23 cellular contexts compared by ENCODE assay signal in the genomic region with DNA sequence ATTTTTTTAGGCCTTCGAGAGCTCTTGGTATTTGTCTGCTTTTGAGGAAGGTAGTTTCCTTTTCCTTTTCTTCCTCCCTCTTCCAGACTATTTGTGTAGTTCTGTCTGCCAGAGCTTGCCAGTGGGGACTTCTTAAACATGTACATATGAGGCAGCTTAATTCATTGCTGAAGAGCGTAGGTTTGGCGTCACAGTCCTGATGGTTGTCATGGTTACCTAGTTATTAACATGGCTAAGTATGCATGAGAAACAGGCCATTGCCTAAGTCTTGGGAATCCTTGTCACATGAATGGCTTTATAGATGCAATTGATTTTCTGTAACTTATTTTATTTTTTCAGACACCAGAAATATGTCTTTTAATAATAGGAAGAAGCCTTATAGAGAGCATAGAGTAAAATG. TPM values are rescaled to one million over a fixed set of nuclear protein-coding genes. Genes with fewer than 3 reads are reported as not detected.
DNase-seq lines count a peak whose midpoint lies in the region; ATAC-seq, FAIRE-seq and TF ChIP-seq lines count a peak whose summit lies in the region.
"Had no signal": no experiment of that assay in that cellular context is flagged by ENCODE, and none has a peak within 500 bp of the region (broad histone marks: within the 10 kb centered on the region; RNA-seq: fewer than 3 reads in every experiment).

No MANE protein-coding gene starts in this region.

- FAIRE-seq in K562 (lab: Jason Lieb, UNC): no peak
- FAIRE-seq: colon, G401.6 had no signal

- no peaks in the 10 kb centered on the region for H3K36me3 ChIP-seq in K562 (ENCODE audit: control insufficient read depth, insufficient read depth, low read length)
- no peaks in the 10 kb centered on the region for H3K36me3 ChIP-seq in aorta (ENCODE audit: control insufficient read depth in 1 of 2, insufficient read depth in 2 of 2, low read length in 1 of 2)
- H3K36me3 ChIP-seq: BE2C, thyroid gland had no signal

- H3K27me3 ChIP-seq in K562 (ENCODE audit: control insufficient read depth in 2 of 2, insufficient read depth in 2 of 2, low read length in 2 of 2): no peaks in the 10 kb centered on the region
- no peaks in the 10 kb centered on the region for H3K27me3 ChIP-seq in aorta (ENCODE audit: control insufficient read depth in 1 of 2, insufficient read depth in 2 of 2, low read length in 1 of 2)
- H3K27me3 ChIP-seq: BE2C, thyroid gland had no signal

- TF ChIP-seq EP300 in K562 (IDR thresholded peaks at IDR 0.05; ENCODE audit: low read length): no peak

- H3K9ac ChIP-seq in K562 (ENCODE audit: insufficient read depth in 1 of 2, low read depth in 2 of 2, low read length in 2 of 2): no peak overlapping the region

- in situ Hi-C loops in K562 (cut with MboI): no loop called here

- H3K9me3 ChIP-seq in K562 (replicated peaks; ENCODE audit: control insufficient read depth, insufficient read depth, low read depth, low read length) (no peaks in the 10 kb centered on the region), aorta (ENCODE audit: control insufficient read depth, low read length) (no peaks in the 10 kb centered on the region)
- H3K9me3 ChIP-seq: BE2C, thyroid gland had no signal

- ATAC-seq in K562 (no peak), HG03354 (IDR thresholded peaks at IDR 0.05; ENCODE audit: poor library complexity, severe bottlenecking, unreplicated experiment) (no peak), aorta (ENCODE audit: low FRiP score) (no peak)
- ATAC-seq: left ventricle myocardium superior, WTC11 had no signal

- no peaks in the 10 kb centered on the region for H3K79me2 ChIP-seq in K562 (ENCODE audit: control insufficient read depth, insufficient read depth, low read length)

- peak; percentile 42 to 71 for DNase-seq in NCI-H524 (lab: John Stamatoyannopoulos, UW)
- no peak for DNase-seq in NCI-H524 treated with DMSO at 0.1 percent for 48 hours (lab: John Stamatoyannopoulos, UW)
- DNase-seq in K562 (ENCODE audit: extremely low read depth in 1 of 4, low spot score in 3 of 4): no peak
- peak; percentile 4 for DNase-seq in left kidney (ENCODE audit: low read depth, low spot score)
- DNase-seq in OCI-M2 (lab: John Stamatoyannopoulos, UW; ENCODE audit: unreplicated experiment): no peak
- DNase-seq in NCI-H510A (lab: John Stamatoyannopoulos, UW): no peak
- no peak for DNase-seq in aorta
- DNase-seq: activated CD4-positive, alpha-beta T cell treated with anti-CD3 and anti-CD28 coated beads, Interleukin-2, amount 50 U/mL, for 48 hours; activated effector memory CD4-positive, alpha-beta T cell treated with Interleukin-2 at 50 U/mL for 16 hours; BE2C; COR-L47; H7; left ventricle myocardium superior; NCI-H510A treated with DMSO at 0.1 percent for 48 hours; nephron progenitor cell; stimulated activated CD4-positive, alpha-beta T cell treated with anti-CD3 and anti-CD28 coated beads, Interleukin-4, amount 100 ng/mL, for 1 hour; stimulated activated naive CD4-positive, alpha-beta T cell treated with Interleukin-2 at 50 U/mL for 16 hours; T-helper 9 cell had no signal

- POLR2A ChIA-PET in K562 (lab: Yijun Ruan, JAX): no interaction called here

- no peaks in the 10 kb centered on the region for H3K4me1 ChIP-seq in K562 (replicated peaks in 1 of 2; ENCODE audit: control insufficient read depth in 2 of 2, insufficient read depth in 2 of 2, low read length in 2 of 2)
- H3K4me1 ChIP-seq in aorta (ENCODE audit: control insufficient read depth in 1 of 2, insufficient read depth in 2 of 2, low read length in 2 of 2): no peaks in the 10 kb centered on the region
- H3K4me1 ChIP-seq: BE2C, thyroid gland had no signal

- BruUV-seq in K562 (replicated peaks; lab: Mats Ljungman, UMichigan): no TSS peak

- intact Hi-C loops in K562 (cut with micrococcal nuclease) (no loop called here), aorta (cut with DNase I) (no loop called here)

- H4K20me1 ChIP-seq in K562 (replicated peaks; ENCODE audit: control insufficient read depth, insufficient read depth, low read length): no peaks in the 10 kb centered on the region

- no peak for TF ChIP-seq POLR2A in K562 (conservative IDR thresholded peaks at IDR 0.05)

- no peak overlapping the region for H2AFZ ChIP-seq in K562 (ENCODE audit: low read depth, low read length)

- H3K27ac ChIP-seq in K562 (ENCODE audit: extremely low read depth, low read depth, low read length) (no peak overlapping the region), aorta (ENCODE audit: low read depth in 1 of 2, low read length in 2 of 2) (no peak overlapping the region)

- H3K4me3 ChIP-seq in K562 (no peak overlapping the region), aorta (ENCODE audit: low read length in 2 of 2) (no peak overlapping the region)
- H3K4me3 ChIP-seq: thyroid gland had no signal

- TF ChIP-seq CTCF in K562 (IDR thresholded peaks at IDR 0.05 in 2 of 3, conservative IDR thresholded peaks at IDR 0.05 in 1 of 3; ENCODE audit: insufficient read depth in 2 of 3, low read depth in 1 of 3, low read length in 3 of 3): no peak

- H3K9me1 ChIP-seq in K562 (ENCODE audit: control insufficient read depth, insufficient read depth, low read length): no peaks in the 10 kb centered on the region

- WGBS in K562 (ENCODE audit: insufficient coverage, low coverage, missing lambda C conversion rate): 6% methylated on average over 3 of the region's 3 CpGs
- 39 to 55% methylated on average over 3 of the region's 3 CpGs for WGBS in aorta, 2 donors

- H3K4me2 ChIP-seq in K562 (ENCODE audit: insufficient read depth, low read length): no peak overlapping the region

- CTCF ChIA-PET in K562 (lab: Yijun Ruan, JAX; ENCODE audit: low intra/inter-chr PET ratio): no interaction called here

- no peak for TF ChIP-seq RAD21 in K562 (CRISPR knock-in tag; conservative IDR thresholded peaks at IDR 0.05 in 1 of 2, IDR thresholded peaks at IDR 0.05 in 1 of 2)

TF ChIP-seq in K562, 482 proteins besides CTCF, POLR2A, EP300 and RAD21:
- TF ChIP-seq RFX1 (IDR thresholded peaks at IDR 0.05): peak; percentile 74
- TF ChIP-seq, protein P1, sequence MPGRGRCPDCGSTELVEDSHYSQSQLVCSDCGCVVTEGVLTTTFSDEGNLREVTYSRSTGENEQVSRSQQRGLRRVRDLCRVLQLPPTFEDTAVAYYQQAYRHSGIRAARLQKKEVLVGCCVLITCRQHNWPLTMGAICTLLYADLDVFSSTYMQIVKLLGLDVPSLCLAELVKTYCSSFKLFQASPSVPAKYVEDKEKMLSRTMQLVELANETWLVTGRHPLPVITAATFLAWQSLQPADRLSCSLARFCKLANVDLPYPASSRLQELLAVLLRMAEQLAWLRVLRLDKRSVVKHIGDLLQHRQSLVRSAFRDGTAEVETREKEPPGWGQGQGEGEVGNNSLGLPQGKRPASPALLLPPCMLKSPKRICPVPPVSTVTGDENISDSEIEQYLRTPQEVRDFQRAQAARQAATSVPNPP (IDR thresholded peaks at IDR 0.05; ENCODE audit: borderline replicate concordance, insufficient read depth, insufficient read length): no peak
- TF ChIP-seq ZNF184 (CRISPR knock-in tag; IDR thresholded peaks at IDR 0.05): no peak

RNA-seq across cellular contexts. Expression of a gene that starts 48.5 kb away (rescaled TPM):
- total RNA-seq in K562 (2011; cell fraction: chromatin; rRNA removed; ENCODE audit: low replicate concordance): not detected in 2 replicates
- not detected in 2 replicates for total RNA-seq in K562 (2011; cell fraction: nucleolus; rRNA removed)
- not detected in 2 replicates for total RNA-seq in K562 (2011; cell fraction: nucleoplasm; rRNA removed)
- total RNA-seq in K562 (2014; rRNA removed): 0.12 TPM in 1 of 2 replicates, not detected in the other
- total RNA-seq in K562 (2014; rRNA removed; fragmentation: Illumina TruSeq; extraction: Trizol): not detected in 2 replicates
- total RNA-seq in K562 (2015; rRNA removed; fragmentation: Illumina TruSeq; extraction: Trizol): 0.08 TPM in 1 of 2 replicates, not detected in the other
- 0.09 and 0.16 TPM in 2 replicates for total RNA-seq in K562 (2021)
- polyA plus RNA-seq in K562 (2011; rRNA removed): not detected in 2 replicates
- not detected in 2 replicates for polyA plus RNA-seq in K562 (2011; cell fraction: cytosol; rRNA removed)
- not detected in 2 replicates for polyA plus RNA-seq in K562 (2011; cell fraction: nucleus; rRNA removed)
- polyA plus RNA-seq in K562 (2012): 0.07 and 0.96 TPM in 2 replicates
- polyA plus RNA-seq in K562 (2014; fragmentation: Illumina TruSeq; extraction: Trizol): 0.07 TPM in 1 of 2 replicates, not detected in the other
- under 1 TPM in 1 of 2 experiments, not detected in 1; 0.03 TPM for polyA plus RNA-seq in K562 (2014; fragmentation: Nextera tagmentation; extraction: Ambion mirVana)
- polyA plus RNA-seq in K562 (2014; rRNA removed): 0.63 TPM in 1 of 2 replicates, not detected in the other
- polyA minus RNA-seq in K562 (2011; rRNA and poly(A)+ RNA removed): not detected in 2 replicates
- not detected in 2 replicates for polyA minus RNA-seq in K562 (2011; cell fraction: cytosol; rRNA and poly(A)+ RNA removed)
- polyA minus RNA-seq in K562 (2011; cell fraction: nucleus; rRNA and poly(A)+ RNA removed): not detected in 2 replicates
- 10 to 100 TPM; 36.3 to 65.4 TPM for total RNA-seq in aorta
- 10 to 100 TPM; 10.0 to 42.5 TPM for polyA plus RNA-seq in aorta

Comparison
In these comparisons a context has a peak if more than half of its experiments do, and no peak if none do; other contexts are left out.
1. DNase-seq: peak in NCI-H524 (2 of 2) and left kidney (single experiment); none in NCI-H524 treated with DMSO at 0.1 percent for 48 hours (single experiment), K562 (0 of 4), OCI-M2 (single experiment), NCI-H510A (single experiment) and aorta (0 of 2).
2. RNA of a gene that starts 48.5 kb away (total RNA-seq): 36.3 to 65.4 TPM in aorta; 0.08 to 0.16 TPM in K562; every median in the first group is over 10 times any median in the second.